Comparison of ENCODE assay signal across 27 cellular contexts in genomic region chr4:148162554-148162953, GRCh38.
DNase-seq lines count a peak whose midpoint lies in the region; ATAC-seq, FAIRE-seq and TF ChIP-seq lines count a peak whose summit lies in the region.
"Had no signal": no experiment of that assay in that cellular context is flagged by ENCODE, and none has a peak within 500 bp of the region (broad histone marks: within the 10 kb centered on the region; RNA-seq: fewer than 3 reads in every experiment).

No MANE protein-coding gene starts in this region.

- in situ Hi-C loops in IMR-90 (cut with MboI; ENCODE audit: low sequenced_read_pairs), result no loop called here

- H2AK9ac ChIP-seq in IMR-90 (replicated peaks; ENCODE audit: low read depth, low read length, poor library complexity), result peak overlapping the region; percentile 26

- no peak overlapping the region for H3K56ac ChIP-seq in IMR-90 (ENCODE audit: extremely low read depth, insufficient read depth, low read length)

- H3K18ac ChIP-seq in IMR-90 (ENCODE audit: low read depth, low read length) (no peak overlapping the region), mesenchymal stem cell (ENCODE audit: low read depth in 1 of 2, low read length in 2 of 2) (no peak overlapping the region)

- no peak overlapping the region for H2BK20ac ChIP-seq in IMR-90 (ENCODE audit: low read depth, low read length)

- H4K91ac ChIP-seq in IMR-90 (ENCODE audit: insufficient read depth, low read depth, low read length) (no peak overlapping the region), mesenchymal stem cell (ENCODE audit: low read length) (no peak overlapping the region)

- H3K27me3 ChIP-seq in IMR-90 (ENCODE audit: control insufficient read depth, insufficient read depth, low read length) (no peaks in the 10 kb centered on the region), colonic mucosa (no peaks in the 10 kb centered on the region), mesenchymal stem cell (ENCODE audit: control insufficient read depth in 1 of 2, insufficient read depth in 1 of 2, low read length in 2 of 2) (no peaks in the 10 kb centered on the region), Caco-2 (replicated peaks; ENCODE audit: control insufficient read depth, insufficient read depth, low read length) (no peaks in the 10 kb centered on the region)
- H3K27me3 ChIP-seq: BLaER1, SJCRH30 had no signal

- H3K4me3 Mint-ChIP-seq in stimulated activated effector memory CD8-positive, alpha-beta T cell treated with anti-CD3 and anti-CD28 coated beads, Interleukin-12 subunit alpha, Interleukin-12 subunit beta, amount 100 ng/mL, for 72 hours, result no peak overlapping the region
- no peak overlapping the region for H3K4me3 Mint-ChIP-seq in Caco-2 (ENCODE audit: unreplicated experiment)
- H3K4me3 Mint-ChIP-seq: CD4-positive, alpha-beta T cell; H9 had no signal

- H3K27ac Mint-ChIP-seq in stimulated activated effector memory CD8-positive, alpha-beta T cell treated with anti-CD3 and anti-CD28 coated beads, Interleukin-12 subunit alpha, Interleukin-12 subunit beta, amount 100 ng/mL, for 72 hours, result peak overlapping the region; percentile 29
- no peak overlapping the region for H3K27ac Mint-ChIP-seq in Caco-2 (ENCODE audit: unreplicated experiment)
- H3K27ac Mint-ChIP-seq: CD4-positive, alpha-beta T cell; H9 had no signal

- no peak overlapping the region for H2BK12ac ChIP-seq in mesenchymal stem cell (ENCODE audit: low read length in 2 of 2)

- H2BK5ac ChIP-seq in IMR-90 (ENCODE audit: low read depth, low read length, poor library complexity, severe bottlenecking), result no peak overlapping the region
- no peak overlapping the region for H2BK5ac ChIP-seq in mesenchymal stem cell (ENCODE audit: low read depth, low read length, poor library complexity, severe bottlenecking)

- TF ChIP-seq CTCF in IMR-90 (conservative IDR thresholded peaks at IDR 0.05; ENCODE audit: low read depth, low read length) (no peak), colonic mucosa (IDR thresholded peaks at IDR 0.05) (no peak), Caco-2 (IDR thresholded peaks at IDR 0.05; ENCODE audit: insufficient read depth in 1 of 2, low read depth in 1 of 2, low read length in 1 of 2, severe bottlenecking in 1 of 2, unreplicated experiment in 1 of 2) (no peak)

- H3K23ac ChIP-seq in IMR-90 (ENCODE audit: low read depth, low read length), result no peak overlapping the region
- no peak overlapping the region for H3K23ac ChIP-seq in mesenchymal stem cell (ENCODE audit: low read length in 2 of 2)

- no peaks in the 10 kb centered on the region for H4K20me1 ChIP-seq in IMR-90 (ENCODE audit: insufficient read depth, low read length)
- H4K20me1 ChIP-seq: BLaER1 had no signal

- no peaks in the 10 kb centered on the region for H3K9me1 ChIP-seq in IMR-90 (ENCODE audit: insufficient read depth, low read length)

- TF ChIP-seq RAD21 in IMR-90 (IDR thresholded peaks at IDR 0.05; ENCODE audit: low read length), result no peak

- H3K36me3 ChIP-seq in IMR-90 (ENCODE audit: control insufficient read depth, insufficient read depth, low read length) (no peaks in the 10 kb centered on the region), colonic mucosa (no peaks in the 10 kb centered on the region), mesenchymal stem cell (ENCODE audit: control insufficient read depth in 1 of 2, insufficient read depth in 2 of 2, low read depth in 1 of 2, low read length in 2 of 2) (no peaks in the 10 kb centered on the region), Caco-2 (ENCODE audit: control insufficient read depth, insufficient read depth, low read length) (no peaks in the 10 kb centered on the region)
- H3K36me3 ChIP-seq: BLaER1, SJCRH30 had no signal

- H2BK15ac ChIP-seq in IMR-90 (ENCODE audit: low read depth, low read length) (no peak overlapping the region), mesenchymal stem cell (ENCODE audit: low read depth, poor library complexity, severe bottlenecking) (no peak overlapping the region)

- ATAC-seq in IMR-90 (ENCODE audit: low read depth), result no peak; the same call in 1 of the 2 replicates
- ATAC-seq in stimulated activated effector memory CD8-positive, alpha-beta T cell treated with anti-CD3 and anti-CD28 coated beads, Interleukin-12 subunit alpha, Interleukin-12 subunit beta, amount 100 ng/mL, for 72 hours, result no peak
- ATAC-seq in GM18502 (IDR thresholded peaks at IDR 0.05; ENCODE audit: poor library complexity, unreplicated experiment), result no peak
- ATAC-seq: GM12878, HepG2 had no signal

- H3K4me2 ChIP-seq in IMR-90 (ENCODE audit: low read depth, low read length) (no peak overlapping the region), mesenchymal stem cell (ENCODE audit: low read length, poor library complexity, severe bottlenecking) (no peak overlapping the region)
- H3K4me2 ChIP-seq: BLaER1, PC-9 had no signal

- H3K4me1 Mint-ChIP-seq in stimulated activated effector memory CD8-positive, alpha-beta T cell treated with anti-CD3 and anti-CD28 coated beads, Interleukin-12 subunit alpha, Interleukin-12 subunit beta, amount 100 ng/mL, for 72 hours, result no peaks in the 10 kb centered on the region
- peaks cover 21% of the 10 kb centered on the region for H3K4me1 Mint-ChIP-seq in Caco-2 (ENCODE audit: low read depth, unreplicated experiment)

- H3K9me3 ChIP-seq in IMR-90 (ENCODE audit: control insufficient read depth, insufficient read depth, low read length) (no peaks in the 10 kb centered on the region), colonic mucosa (no peaks in the 10 kb centered on the region), mesenchymal stem cell (ENCODE audit: control insufficient read depth, low read length) (no peaks in the 10 kb centered on the region), Caco-2 (no peaks in the 10 kb centered on the region)
- H3K9me3 ChIP-seq: BLaER1, SJCRH30 had no signal

- H3K4me1 ChIP-seq in IMR-90 (ENCODE audit: control insufficient read depth, insufficient read depth, low read length), result no peaks in the 10 kb centered on the region
- H3K4me1 ChIP-seq in colonic mucosa, result no peaks in the 10 kb centered on the region
- H3K4me1 ChIP-seq in mesenchymal stem cell (ENCODE audit: control insufficient read depth, insufficient read depth, low read depth, low read length), result peaks cover 5% of the 10 kb centered on the region
- peaks cover 31% of the 10 kb centered on the region for H3K4me1 ChIP-seq in Caco-2
- H3K4me1 ChIP-seq: BLaER1 had no signal

- dilution Hi-C loops in IMR-90 (cut with HindIII; ENCODE audit: low sequenced_read_pairs, unreplicated experiment), result no loop called here

- no peak overlapping the region for H4K5ac ChIP-seq in IMR-90 (ENCODE audit: low read depth, low read length)

- H2AFZ ChIP-seq in IMR-90 (replicated peaks; ENCODE audit: low read length, poor library complexity) (no peak overlapping the region), mesenchymal stem cell (ENCODE audit: low read depth, low read length) (no peak overlapping the region)
- H2AFZ ChIP-seq: PC-9 had no signal

- H3K36me3 Mint-ChIP-seq in stimulated activated effector memory CD8-positive, alpha-beta T cell treated with anti-CD3 and anti-CD28 coated beads, Interleukin-12 subunit alpha, Interleukin-12 subunit beta, amount 100 ng/mL, for 72 hours, result no peaks in the 10 kb centered on the region
- H3K36me3 Mint-ChIP-seq in Caco-2 (ENCODE audit: insufficient read depth, unreplicated experiment), result no peaks in the 10 kb centered on the region

- no peaks in the 10 kb centered on the region for H3K9me3 Mint-ChIP-seq in stimulated activated effector memory CD8-positive, alpha-beta T cell treated with anti-CD3 and anti-CD28 coated beads, Interleukin-12 subunit alpha, Interleukin-12 subunit beta, amount 100 ng/mL, for 72 hours
- H3K9me3 Mint-ChIP-seq in Caco-2 (ENCODE audit: unreplicated experiment), result no peaks in the 10 kb centered on the region
- H3K9me3 Mint-ChIP-seq: H9 had no signal

- H3K79me1 ChIP-seq in IMR-90 (ENCODE audit: low read depth in 1 of 2, low read length in 2 of 2), result no peaks in the 10 kb centered on the region
- no peaks in the 10 kb centered on the region for H3K79me1 ChIP-seq in mesenchymal stem cell (replicated peaks; ENCODE audit: low read length, poor library complexity, severe bottlenecking)

- TF ChIP-seq POLR2A in IMR-90 (IDR thresholded peaks at IDR 0.05; ENCODE audit: low read depth, low read length) (no peak), H54 (IDR thresholded peaks at IDR 0.05; ENCODE audit: low read depth, low read length) (no peak)

- intact Hi-C loops in IMR-90 (cut with micrococcal nuclease) (no loop called here), colonic mucosa (cut with DNase I) (no loop called here), Caco-2 (cut with micrococcal nuclease; ENCODE audit: unreplicated experiment) (no loop called here)

- no peak overlapping the region for H2AK5ac ChIP-seq in IMR-90 (ENCODE audit: low read depth, low read length)
- peak overlapping the region; percentile 99 for H2AK5ac ChIP-seq in mesenchymal stem cell (ENCODE audit: low read length, severe bottlenecking)

- no peak for FAIRE-seq in H54 (lab: Jason Lieb, UNC)
- FAIRE-seq: GM12878, HepG2 had no signal

- H3K27me3 Mint-ChIP-seq in Caco-2 (ENCODE audit: insufficient read depth, unreplicated experiment), result no peaks in the 10 kb centered on the region
- H3K27me3 Mint-ChIP-seq: CD4-positive, alpha-beta T cell had no signal

- CTCF ChIA-PET in IMR-90 (lab: Yijun Ruan, JAX), result no interaction called here
- CTCF ChIA-PET in Caco-2 (lab: Charles Lee), result no interaction called here

- H3K27ac ChIP-seq in IMR-90 (ENCODE audit: insufficient read depth, low read length) (no peak overlapping the region), colonic mucosa (peak overlapping the region; percentile 26), mesenchymal stem cell (ENCODE audit: low read length, poor library complexity, severe bottlenecking) (no peak overlapping the region)
- H3K27ac ChIP-seq: BLaER1, HL-60, PC-9, RWPE1, SJCRH30 had no signal

- 43% methylated on average over 2 of the region's 5 CpGs; no CpG with 5 or more reads in 1 of the 2 experiments for WGBS in IMR-90 (ENCODE audit: extremely low coverage in 2 of 2, insufficient read length in 1 of 2), 2 experiments
- WGBS in mesenchymal stem cell, result 94% methylated on average over 3 of the region's 5 CpGs

- DNase-seq in IMR-90, result no peak
- DNase-seq in colonic mucosa, result no peak
- no peak for DNase-seq in mesenchymal stem cell
- DNase-seq in stimulated activated effector memory CD8-positive, alpha-beta T cell treated with anti-CD3 and anti-CD28 coated beads, Interleukin-12 subunit alpha, Interleukin-12 subunit beta, amount 100 ng/mL, for 72 hours (ENCODE audit: low spot score in 2 of 2), result no peak
- no peak for DNase-seq in H54 (ENCODE audit: insufficient read length, low spot score)
- DNase-seq in Caco-2, result no peak
- DNase-seq: ACHN; CD4-positive, alpha-beta T cell; COR-L47; DMS 273 treated with DMSO at 0.1 percent for 48 hours; DMS79 treated with DMSO at 0.1 percent for 48 hours; H9; KBM-7; NCI-H1092; NCI-H1436 treated with DMSO at 0.1 percent for 48 hours; NCI-H2029; NCI-H2227 treated with DMSO at 0.1 percent for 48 hours; NCI-H510A treated with DMSO at 0.1 percent for 48 hours; NCI-H748 treated with DMSO at 0.1 percent for 48 hours; PC-9; SJCRH30 had no signal

- H3K4ac ChIP-seq in IMR-90 (ENCODE audit: low read depth, low read length), result no peak overlapping the region
- no peak overlapping the region for H3K4ac ChIP-seq in mesenchymal stem cell (ENCODE audit: low read depth in 1 of 2, low read length in 2 of 2)

- H2BK120ac ChIP-seq in IMR-90 (ENCODE audit: low read depth, low read length) (no peak overlapping the region), mesenchymal stem cell (ENCODE audit: low read depth, low read length) (no peak overlapping the region)

- POLR2A ChIA-PET in IMR-90 (lab: Charles Lee; ENCODE audit: unreplicated experiment) (no interaction called here), Caco-2 (lab: Charles Lee) (no interaction called here)

- BruUV-seq in IMR-90 (replicated peaks; lab: Mats Ljungman, UMichigan) (no TSS peak), Caco-2 (replicated peaks; lab: Mats Ljungman, UMichigan) (no TSS peak)

- no peak overlapping the region for H4K8ac ChIP-seq in IMR-90 (ENCODE audit: low read depth in 2 of 2, low read length in 2 of 2)
- no peak overlapping the region for H4K8ac ChIP-seq in mesenchymal stem cell (ENCODE audit: low read length)

- no peak overlapping the region for H3K14ac ChIP-seq in IMR-90 (replicated peaks; ENCODE audit: low read depth, low read length)
- peak overlapping the region in 1 of 2 experiments; percentile 84 for H3K14ac ChIP-seq in mesenchymal stem cell (ENCODE audit: low read length in 2 of 2)

- no peak overlapping the region for H3K9ac ChIP-seq in IMR-90 (ENCODE audit: low read depth, low read length)
- H3K9ac ChIP-seq in colonic mucosa (ENCODE audit: low read depth in 2 of 2, low read length in 2 of 2), result no peak overlapping the region
- H3K9ac ChIP-seq in mesenchymal stem cell (ENCODE audit: low read length), result no peak overlapping the region
- H3K9ac ChIP-seq: BLaER1 had no signal

- no peak overlapping the region for H3K4me3 ChIP-seq in IMR-90 (ENCODE audit: insufficient read depth, low read depth, low read length)
- H3K4me3 ChIP-seq in colonic mucosa, result no peak overlapping the region
- no peak overlapping the region for H3K4me3 ChIP-seq in mesenchymal stem cell (ENCODE audit: insufficient read depth in 1 of 2, low read depth in 1 of 2, low read length in 2 of 2)
- H3K4me3 ChIP-seq in Caco-2 (ENCODE audit: low read depth, low read length), result no peak overlapping the region
- H3K4me3 ChIP-seq: BLaER1, GM12878, PC-9, SJCRH30 had no signal
